In genomic region chr3:48416546-48416945, GRCh38 we compare ENCODE assay signal across 18 cellular contexts. TPM values are rescaled to one million over a fixed set of nuclear protein-coding genes. Genes with fewer than 3 reads are reported as not detected.
DNase-seq lines count a peak whose midpoint lies in the region; ATAC-seq and TF ChIP-seq lines count a peak whose summit lies in the region.
"Had no signal": no experiment of that assay in that cellular context is flagged by ENCODE, and none has a peak within 500 bp of the region (broad histone marks: within the 10 kb centered on the region; RNA-seq: fewer than 3 reads in every experiment).

No MANE protein-coding gene starts in this region.

- no peak overlapping the region for H3K14ac ChIP-seq in H9 (ENCODE audit: insufficient read depth, low read length)

- H4K8ac ChIP-seq in H9 (replicated peaks; ENCODE audit: insufficient read length, low read depth, low read length): no peak overlapping the region

- peaks cover 0 to 10% of the 10 kb centered on the region in 2 donors for H3K4me1 ChIP-seq in right atrium auricular region
- H3K4me1 ChIP-seq in H9 (ENCODE audit: insufficient read depth, low read length): no peaks in the 10 kb centered on the region
- peaks cover 0 to 34% (median 13%) of the 10 kb centered on the region in 6 donors for H3K4me1 ChIP-seq in spleen
- H3K4me1 ChIP-seq in endodermal cell (ENCODE audit: control insufficient read depth, insufficient read depth, low read length): no peaks in the 10 kb centered on the region

- H2BK120ac ChIP-seq in H9 (ENCODE audit: low read depth, low read length, poor library complexity, severe bottlenecking): no peak overlapping the region

- H4K20me1 ChIP-seq in H9 (ENCODE audit: control insufficient read depth, insufficient read depth, insufficient read length): no peaks in the 10 kb centered on the region

- no peak overlapping the region for H3K4me2 ChIP-seq in H9 (ENCODE audit: insufficient read depth, insufficient read length, low read length)
- H3K4me2 ChIP-seq: BLaER1 had no signal

- no peak for TF ChIP-seq POLR2A in spleen (IDR thresholded peaks at IDR 0.05)

- H3K4me3 ChIP-seq in right atrium auricular region: no peak overlapping the region
- no peak overlapping the region for H3K4me3 ChIP-seq in spleen
- no peak overlapping the region for H3K4me3 ChIP-seq in endodermal cell (ENCODE audit: low read length)
- H3K4me3 ChIP-seq: BLaER1, GM12878, GM23248 had no signal

- WGBS in H9 (ENCODE audit: extremely low coverage, insufficient read length, low lambda C conversion rate): no CpG with 5 or more reads among the region's 4 CpGs
- WGBS in spleen, 5 donors: 89 to 95% (median 92%) methylated on average over 4 of the region's 4 CpGs
- WGBS in endodermal cell (ENCODE audit: insufficient coverage in 1 of 2, insufficient read length in 1 of 2), 2 experiments: 97 to 100% methylated on average over 4 of the region's 4 CpGs

- no peaks in the 10 kb centered on the region for H3K79me2 ChIP-seq in H9 (ENCODE audit: insufficient read depth, low read length)

- no peak for TF ChIP-seq CTCF in right atrium auricular region (IDR thresholded peaks at IDR 0.05)
- TF ChIP-seq CTCF in H9 (conservative IDR thresholded peaks at IDR 0.05): no peak
- TF ChIP-seq CTCF in endothelial cell (IDR thresholded peaks at IDR 0.05; ENCODE audit: unreplicated experiment): no peak
- no peak for TF ChIP-seq CTCF in spleen (IDR thresholded peaks at IDR 0.05 in 8 of 11, conservative IDR thresholded peaks at IDR 0.05 in 3 of 11)
- no peak for TF ChIP-seq CTCF in endodermal cell (conservative IDR thresholded peaks at IDR 0.05)

- H3K4me1 Mint-ChIP-seq in H9 (no peaks in the 10 kb centered on the region), endothelial cell (ENCODE audit: unreplicated experiment) (no peaks in the 10 kb centered on the region), endodermal cell (no peaks in the 10 kb centered on the region)
- H3K4me1 Mint-ChIP-seq: CD14-positive monocyte; CD4-positive, alpha-beta memory T cell had no signal

- no peak overlapping the region for H2BK15ac ChIP-seq in H9 (ENCODE audit: low read depth, low read length)

- H3K36me3 ChIP-seq in right atrium auricular region: peaks cover 76% of the 10 kb centered on the region
- peaks cover 0 to 76% (median 23%) of the 10 kb centered on the region in 6 donors for H3K36me3 ChIP-seq in spleen
- H3K36me3 ChIP-seq in endodermal cell (ENCODE audit: control insufficient read depth, insufficient read depth, low read length): peaks cover 50% of the 10 kb centered on the region

- peak overlapping the region; percentile 31 to 60 (median 57); a peak in 2 of 7 replicates for H3K27ac Mint-ChIP-seq in H9
- H3K27ac Mint-ChIP-seq in endothelial cell (ENCODE audit: unreplicated experiment): no peak overlapping the region
- no peak overlapping the region for H3K27ac Mint-ChIP-seq in endodermal cell
- H3K27ac Mint-ChIP-seq: CD14-positive monocyte; CD4-positive, alpha-beta memory T cell had no signal

- ATAC-seq in left ventricle myocardium superior: no peak
- ATAC-seq: GM12878 had no signal

- peak; percentile 3 for DNase-seq in left ventricle myocardium superior
- no peak for DNase-seq in right atrium auricular region (ENCODE audit: low spot score)
- no peak for DNase-seq in H9
- no peak for DNase-seq in endothelial cell (ENCODE audit: low spot score)
- DNase-seq in spleen: peak; percentile 6
- no peak for DNase-seq in GM19238 (ENCODE audit: insufficient read length, low spot score)
- no peak for DNase-seq in endodermal cell
- no peak for DNase-seq in DMS53 (lab: John Stamatoyannopoulos, UW)
- DNase-seq: 8988T; CD4-positive, alpha-beta memory T cell; DND-41; EL; GM23248; HCEC 1CT had no signal

- H2BK5ac ChIP-seq in H9 (ENCODE audit: insufficient read length, low read length): no peak overlapping the region

- H3K9me3 Mint-ChIP-seq in H9 (no peaks in the 10 kb centered on the region), endothelial cell (ENCODE audit: unreplicated experiment) (no peaks in the 10 kb centered on the region), endodermal cell (no peaks in the 10 kb centered on the region)

- H3K9ac ChIP-seq in H9 (ENCODE audit: extremely low read depth, insufficient read length, low read length): no peak overlapping the region
- H3K9ac ChIP-seq in endodermal cell (ENCODE audit: extremely low read depth, low read length, poor library complexity, severe bottlenecking): no peak overlapping the region
- H3K9ac ChIP-seq: BLaER1, GM23248 had no signal

- no peaks in the 10 kb centered on the region for H3K27me3 ChIP-seq in right atrium auricular region
- no peaks in the 10 kb centered on the region for H3K27me3 ChIP-seq in H9 (ENCODE audit: insufficient read depth, low read length)
- no peaks in the 10 kb centered on the region for H3K27me3 ChIP-seq in spleen (replicated peaks in 1 of 7)
- no peaks in the 10 kb centered on the region for H3K27me3 ChIP-seq in endodermal cell (ENCODE audit: control insufficient read depth, insufficient read depth, low read length, poor library complexity, severe bottlenecking)
- H3K27me3 ChIP-seq: BLaER1 had no signal

- H3K9me3 ChIP-seq in right atrium auricular region (no peaks in the 10 kb centered on the region), H9 (ENCODE audit: control insufficient read depth, low read depth, low read length) (no peaks in the 10 kb centered on the region), spleen (no peaks in the 10 kb centered on the region), endodermal cell (ENCODE audit: control insufficient read depth, low read length) (no peaks in the 10 kb centered on the region)
- H3K9me3 ChIP-seq: BLaER1 had no signal

- H3K27me3 Mint-ChIP-seq in H9 (ENCODE audit: low read depth): no peaks in the 10 kb centered on the region
- peaks cover 6% of the 10 kb centered on the region for H3K27me3 Mint-ChIP-seq in endothelial cell (ENCODE audit: unreplicated experiment)
- no peaks in the 10 kb centered on the region for H3K27me3 Mint-ChIP-seq in endodermal cell (ENCODE audit: insufficient read depth)
- H3K27me3 Mint-ChIP-seq: CD4-positive, alpha-beta memory T cell had no signal

- H3K79me1 ChIP-seq in H9 (ENCODE audit: insufficient read depth, low read depth, low read length, poor library complexity, severe bottlenecking): no peaks in the 10 kb centered on the region

- no peak overlapping the region for H3K56ac ChIP-seq in H9 (ENCODE audit: insufficient read length, low read depth, low read length)

- no peak overlapping the region for H2BK20ac ChIP-seq in H9 (ENCODE audit: low read depth, low read length, poor library complexity, severe bottlenecking)

- intact Hi-C loops in left ventricle myocardium superior (cut with micrococcal nuclease) (no loop called here), spleen (cut with DNase I; ENCODE audit: low total_unique reads) (no loop called here)

- H3T11ph ChIP-seq in H9 (ENCODE audit: low read length): no peak overlapping the region

- H2AK5ac ChIP-seq in H9 (ENCODE audit: insufficient read length, low read length): no peak overlapping the region

- H3K23me2 ChIP-seq in H9 (ENCODE audit: insufficient read length, low read depth, low read length, poor library complexity, severe bottlenecking): no peaks in the 10 kb centered on the region

- H4K91ac ChIP-seq in H9 (ENCODE audit: insufficient read length, low read depth, low read length): no peak overlapping the region

- H3K27ac ChIP-seq in right atrium auricular region: no peak overlapping the region
- H3K27ac ChIP-seq in H9 (ENCODE audit: insufficient read length, low read depth, low read length): no peak overlapping the region
- no peak overlapping the region for H3K27ac ChIP-seq in spleen
- H3K27ac ChIP-seq in endodermal cell (ENCODE audit: low read depth, low read length): no peak overlapping the region
- H3K27ac ChIP-seq: BLaER1, GM23248 had no signal

- no peak overlapping the region for H4K5ac ChIP-seq in H9 (ENCODE audit: insufficient read length, low read depth, low read length)

- no peak overlapping the region for H3K18ac ChIP-seq in H9 (ENCODE audit: insufficient read length, low read depth, low read length)

- H2AFZ ChIP-seq in H9 (ENCODE audit: low read length): no peak overlapping the region
- H2AFZ ChIP-seq: GM23248 had no signal

- H3K23ac ChIP-seq in H9 (ENCODE audit: insufficient read length, low read depth, low read length): no peak overlapping the region

- no peak overlapping the region for H2BK12ac ChIP-seq in H9 (ENCODE audit: insufficient read length, low read depth, low read length)

- peaks cover 47 to 93% (median 87%) of the 10 kb centered on the region in 3 experiments for H3K36me3 Mint-ChIP-seq in H9 (ENCODE audit: insufficient read depth in 1 of 3, low read depth in 3 of 3)
- peaks cover 18% of the 10 kb centered on the region for H3K36me3 Mint-ChIP-seq in endothelial cell (ENCODE audit: low read depth, unreplicated experiment)
- H3K36me3 Mint-ChIP-seq in endodermal cell (ENCODE audit: low read depth): peaks cover 68% of the 10 kb centered on the region
- H3K36me3 Mint-ChIP-seq: CD14-positive monocyte; CD4-positive, alpha-beta memory T cell had no signal

- H3K4me3 Mint-ChIP-seq in H9 (no peak overlapping the region), endothelial cell (ENCODE audit: unreplicated experiment) (peak overlapping the region; percentile 59), endodermal cell (no peak overlapping the region)
- H3K4me3 Mint-ChIP-seq: CD14-positive monocyte; CD4-positive, alpha-beta memory T cell had no signal

- H3K4ac ChIP-seq in H9 (ENCODE audit: low read depth, low read length): no peak overlapping the region

RNA-seq across cellular contexts. Expression of gene PLXNB1, which starts 13.3 kb away (rescaled TPM):
- total RNA-seq in left ventricle myocardium superior: 50.8 TPM
- 10 to 100 TPM; 69.4 to 73.0 TPM for total RNA-seq in right atrium auricular region
- total RNA-seq in H9 (2021): 175 and 184 TPM in 2 replicates
- 68.7 TPM for total RNA-seq in endothelial cell (ENCODE audit: unreplicated experiment)
- total RNA-seq in spleen: 10 to 100 TPM; 31.8 to 95.9 (median 58.2) TPM
- 10 to 100 TPM; 12.3 to 58.3 (median 35.8) TPM for polyA plus RNA-seq in spleen
- 100 to 1,000 TPM; 175 to 216 TPM for total RNA-seq in endodermal cell
- 165 TPM for polyA plus RNA-seq in endodermal cell (2013, experiment 1 of 2)
- polyA plus RNA-seq in endodermal cell (2013, experiment 2 of 2): 157 TPM

RNA-seq across cellular contexts. Expression of gene CCDC51, which starts 23.4 kb away (rescaled TPM):
- total RNA-seq in left ventricle myocardium superior (13.3 TPM), right atrium auricular region (1 to 10 TPM; 8.4 to 9.2 TPM), H9 (2021) (20.0 and 22.0 TPM in 2 replicates), endothelial cell (ENCODE audit: unreplicated experiment) (11.8 TPM), spleen (10 to 100 TPM in 6 of 7 donors, 1 to 10 TPM in 1; 8.4 to 22.2 (median 18.7) TPM), endodermal cell (10 to 100 TPM; 14.5 to 14.6 TPM)
- 10 to 100 TPM; 10.2 to 15.8 (median 12.4) TPM for polyA plus RNA-seq in spleen
- polyA plus RNA-seq in endodermal cell (2013, experiment 1 of 2): 15.2 TPM
- 14.4 TPM for polyA plus RNA-seq in endodermal cell (2013, experiment 2 of 2)

RNA-seq across cellular contexts. Expression of gene TMA7, which starts 23.5 kb away (rescaled TPM):
- 262 TPM for total RNA-seq in left ventricle myocardium superior
- 100 to 1,000 TPM; 194 to 286 TPM for total RNA-seq in right atrium auricular region
- 305 and 309 TPM in 2 replicates for total RNA-seq in H9 (2021)
- 326 TPM for total RNA-seq in endothelial cell (ENCODE audit: unreplicated experiment)
- 100 to 1,000 TPM; 145 to 258 (median 170) TPM for total RNA-seq in spleen
- 100 to 1,000 TPM; 606 to 753 (median 701) TPM for polyA plus RNA-seq in spleen
- total RNA-seq in endodermal cell: 100 to 1,000 TPM; 290 to 326 TPM
- 420 TPM for polyA plus RNA-seq in endodermal cell (2013, experiment 1 of 2)
- 414 TPM for polyA plus RNA-seq in endodermal cell (2013, experiment 2 of 2)

RNA-seq across cellular contexts. Expression of gene ATRIP, which starts 30.0 kb away (rescaled TPM):
- total RNA-seq in left ventricle myocardium superior (4.9 TPM), right atrium auricular region (1 to 10 TPM; 2.0 to 3.1 TPM), H9 (2021) (16.3 and 17.5 TPM in 2 replicates), endothelial cell (ENCODE audit: unreplicated experiment) (11.2 TPM), spleen (10 to 100 TPM in 1 of 7 donors, 1 to 10 TPM in 6; 6.4 to 10.0 (median 7.0) TPM), endodermal cell (10 to 100 TPM; 11.7 to 16.1 TPM)
- polyA plus RNA-seq in spleen: 1 to 10 TPM; 5.2 to 5.7 (median 5.2) TPM
- polyA plus RNA-seq in endodermal cell (2013, experiment 1 of 2): 11.6 TPM
- polyA plus RNA-seq in endodermal cell (2013, experiment 2 of 2): 15.2 TPM

RNA-seq across cellular contexts. Expression of gene FBXW12, which starts 44.5 kb away (rescaled TPM):
- not detected for total RNA-seq in left ventricle myocardium superior
- total RNA-seq in right atrium auricular region: not detected
- total RNA-seq in H9 (2021): 0.59 and 0.74 TPM in 2 replicates
- not detected for total RNA-seq in endothelial cell (ENCODE audit: unreplicated experiment)
- under 1 TPM in 2 of 7 donors, not detected in 5; 0.33 to 0.42 TPM for total RNA-seq in spleen
- polyA plus RNA-seq in spleen: not detected
- 1 to 10 TPM in 1 of 2 donors, under 1 TPM in 1; 0.13 to 1.4 TPM for total RNA-seq in endodermal cell
- 0.61 TPM for polyA plus RNA-seq in endodermal cell (2013, experiment 1 of 2)
- 0.62 TPM for polyA plus RNA-seq in endodermal cell (2013, experiment 2 of 2)
- total RNA-seq: CD4-positive, alpha-beta memory T cell; GM23248 had no signal
- polyA plus RNA-seq: AG04450; CD14-positive monocyte; CD4-positive, alpha-beta memory T cell; GM23248 had no signal

Comparison
In these comparisons a context has a peak if more than half of its experiments do, and no peak if none do; other contexts are left out.
1. DNase-seq: peak in left ventricle myocardium superior (single experiment) and spleen (single experiment); none in right atrium auricular region (single experiment), H9 (single experiment), endothelial cell (single experiment), GM19238 (single experiment), endodermal cell (single experiment) and DMS53 (single experiment).
2. H3K27ac Mint-ChIP-seq: peak in H9 (3 of 3); none in endothelial cell (single experiment) and endodermal cell (single experiment).